Comparison of ENCODE assay signal across 20 cellular contexts in the genomic region with DNA sequence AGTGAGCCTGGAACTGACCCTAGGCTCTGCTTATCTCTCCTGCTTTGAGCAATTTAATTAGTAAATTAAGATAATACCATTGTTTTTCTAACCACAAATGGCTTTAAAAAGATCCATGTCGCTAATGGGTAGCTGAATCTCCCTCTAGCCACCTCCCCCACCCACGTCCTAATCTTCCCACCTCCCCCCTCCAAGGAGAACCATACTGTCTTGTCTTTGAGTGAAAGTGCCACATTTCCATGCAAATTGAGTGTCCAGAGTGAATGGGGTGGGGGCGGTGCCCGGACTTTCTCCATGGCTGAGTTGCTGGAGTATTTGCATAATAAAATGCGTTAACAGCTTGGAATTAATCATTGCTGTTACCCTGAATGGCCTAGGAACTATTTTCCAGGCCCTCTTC.
DNase-seq lines count a peak whose midpoint lies in the region; ATAC-seq and TF ChIP-seq lines count a peak whose summit lies in the region.
"Had no signal": no experiment of that assay in that cellular context is flagged by ENCODE, and none has a peak within 500 bp of the region (broad histone marks: within the 10 kb centered on the region; RNA-seq: fewer than 3 reads in every experiment).

No MANE protein-coding gene starts in this region.

- H3K4me3 Mint-ChIP-seq in GM23338 (no peak overlapping the region), WTC11 (no peak overlapping the region), glutamatergic neuron (ENCODE audit: unreplicated experiment) (no peak overlapping the region)
- H3K4me3 Mint-ChIP-seq: CD14-positive monocyte had no signal

- no peaks in the 10 kb centered on the region for H4K20me1 ChIP-seq in GM23338 (replicated peaks; ENCODE audit: insufficient read depth)

- peaks cover 4% of the 10 kb centered on the region; the same call in 1 of the 3 replicates for H3K36me3 Mint-ChIP-seq in GM23338 (ENCODE audit: low read depth)
- H3K36me3 Mint-ChIP-seq in WTC11 = peaks cover 12% of the 10 kb centered on the region
- H3K36me3 Mint-ChIP-seq in glutamatergic neuron (ENCODE audit: unreplicated experiment) = peaks cover 9% of the 10 kb centered on the region
- H3K36me3 Mint-ChIP-seq: CD14-positive monocyte had no signal

- H3K27me3 Mint-ChIP-seq in GM23338 (ENCODE audit: insufficient read depth, low read depth, poor library complexity) (peaks cover 8% of the 10 kb centered on the region), WTC11 (ENCODE audit: low read depth) (peaks cover 9% of the 10 kb centered on the region; the same call in 1 of the 2 replicates), glutamatergic neuron (ENCODE audit: unreplicated experiment) (no peaks in the 10 kb centered on the region)

- H3K36me3 ChIP-seq in GM23338 (ENCODE audit: insufficient read depth) = no peaks in the 10 kb centered on the region
- no peaks in the 10 kb centered on the region for H3K36me3 ChIP-seq in aorta (ENCODE audit: control insufficient read depth in 1 of 2, insufficient read depth in 2 of 2, low read length in 1 of 2)
- H3K36me3 ChIP-seq: SJCRH30 had no signal

- H3K9me3 ChIP-seq in aorta (ENCODE audit: control insufficient read depth, low read length) = no peaks in the 10 kb centered on the region
- H3K9me3 ChIP-seq: SJCRH30 had no signal

- intact Hi-C loops in aorta (cut with DNase I) = no loop called here

- H3K27ac ChIP-seq in GM23338 (ENCODE audit: low read depth) (peak overlapping the region; percentile 2; the same call in 1 of the 2 replicates), aorta (ENCODE audit: low read depth in 1 of 2, low read length in 2 of 2) (no peak overlapping the region), coronary artery (no peak overlapping the region)
- H3K27ac ChIP-seq: SJCRH30 had no signal

- in situ Hi-C loops in KBM-7 (cut with MboI; ENCODE audit: low pct_unique_long_range_greater_than_20kb, low sequenced_read_pairs) = no loop called here

- peaks cover 20% of the 10 kb centered on the region for H3K4me1 Mint-ChIP-seq in GM23338
- H3K4me1 Mint-ChIP-seq in WTC11 = peaks cover 21% of the 10 kb centered on the region
- H3K4me1 Mint-ChIP-seq in glutamatergic neuron (ENCODE audit: low read depth, unreplicated experiment) = peaks cover 5% of the 10 kb centered on the region

- no peaks in the 10 kb centered on the region for H3K9me2 ChIP-seq in GM23338 (ENCODE audit: insufficient read depth)

- no peak for TF ChIP-seq CTCF in GM23338 (conservative IDR thresholded peaks at IDR 0.05; ENCODE audit: low read depth in 2 of 2)
- TF ChIP-seq CTCF in WTC11 (IDR thresholded peaks at IDR 0.05) = no peak
- TF ChIP-seq CTCF in glutamatergic neuron (IDR thresholded peaks at IDR 0.05; ENCODE audit: partially characterized antibody, unreplicated experiment) = no peak
- TF ChIP-seq CTCF in coronary artery (IDR thresholded peaks at IDR 0.05) = no peak

- no peak for DNase-seq in GM23338 (ENCODE audit: low spot score)
- DNase-seq in NCI-H1048 (lab: John Stamatoyannopoulos, UW) = peak; percentile 61
- DNase-seq in WTC11 (ENCODE audit: low spot score) = no peak
- DNase-seq in iPS-NIHi11 (ENCODE audit: low spot score) = peak; percentile 29
- DNase-seq in KBM-7 = no peak
- DNase-seq in glutamatergic neuron = no peak
- DNase-seq in aorta = no peak
- DNase-seq in coronary artery (ENCODE audit: low spot score) = no peak
- DNase-seq: DMS53, GF-D8, NCI-H1092 treated with DMSO at 0.1 percent for 48 hours, NCI-H1436 treated with DMSO at 0.1 percent for 48 hours, NCI-H2029, NCI-H345, NCI-H524 treated with DMSO at 0.1 percent for 48 hours, SJCRH30 had no signal

- no peaks in the 10 kb centered on the region for H3K79me2 ChIP-seq in GM23338 (replicated peaks; ENCODE audit: insufficient read depth)

- POLR2A ChIA-PET in WTC11 (lab: Charles Lee) = no interaction called here

- CTCF ChIA-PET in WTC11 (lab: Charles Lee) = interaction anchor here (1.0 kb wide), 1 partner anchor 16 kb away, joined by 4 read pairs; no protein-coding TSS in a partner anchor

- H3K4me1 ChIP-seq in GM23338 (ENCODE audit: insufficient read depth) (peaks cover 33% of the 10 kb centered on the region), aorta (ENCODE audit: control insufficient read depth in 1 of 2, insufficient read depth in 2 of 2, low read length in 2 of 2) (no peaks in the 10 kb centered on the region)

- ATAC-seq in GM23338 (peak; percentile 82), WTC11 (peak; percentile 69), aorta (ENCODE audit: low FRiP score) (no peak)
- ATAC-seq: HepG2, K562, Panc1 had no signal

- H3F3A ChIP-seq in GM23338 (replicated peaks; ENCODE audit: low read depth) = no peaks in the 10 kb centered on the region

- H3K9me3 Mint-ChIP-seq in GM23338 (peaks cover 3% of the 10 kb centered on the region; the same call in 2 of the 3 replicates), WTC11 (peaks cover 11% of the 10 kb centered on the region), glutamatergic neuron (ENCODE audit: unreplicated experiment) (peaks cover 9% of the 10 kb centered on the region)

- no peak overlapping the region for H3K27ac Mint-ChIP-seq in GM23338
- no peak overlapping the region for H3K27ac Mint-ChIP-seq in WTC11
- H3K27ac Mint-ChIP-seq in glutamatergic neuron (ENCODE audit: unreplicated experiment) = no peak overlapping the region
- H3K27ac Mint-ChIP-seq: CD14-positive monocyte had no signal

- peak overlapping the region; percentile 58 for H3K4me2 ChIP-seq in GM23338

- H3K4me3 ChIP-seq in GM23338 (0 out of 2 replicates have a peak overlapping the region, but pooled peaks have one; percentile 10), aorta (ENCODE audit: low read length in 2 of 2) (no peak overlapping the region), coronary artery (no peak overlapping the region)
- H3K4me3 ChIP-seq: K562, SJCRH30 had no signal

- H3K27me3 ChIP-seq in GM23338 (ENCODE audit: insufficient read depth) (no peaks in the 10 kb centered on the region), aorta (ENCODE audit: control insufficient read depth in 1 of 2, insufficient read depth in 2 of 2, low read length in 1 of 2) (no peaks in the 10 kb centered on the region)
- H3K27me3 ChIP-seq: SJCRH30 had no signal

- 81 to 83% methylated on average over 5 of the region's 5 CpGs for WGBS in aorta, 2 donors

- H2AFZ ChIP-seq in GM23338 = peak overlapping the region; percentile 25; the same call in 1 of the 2 replicates

TF ChIP-seq in WTC11, 78 proteins besides CTCF, POLR2A, EP300 and RAD21 (continues in another document):
- TF ChIP-seq ZNF425 (CRISPR knock-in tag; conservative IDR thresholded peaks at IDR 0.05) = no peak
- TF ChIP-seq RELA (CRISPR knock-in tag; IDR thresholded peaks at IDR 0.05; ENCODE audit: borderline replicate concordance) = no peak
- TF ChIP-seq ZNF396 (CRISPR knock-in tag; IDR thresholded peaks at IDR 0.05; ENCODE audit: borderline replicate concordance) = no peak
- TF ChIP-seq FOXJ3 (CRISPR knock-in tag; IDR thresholded peaks at IDR 0.05; ENCODE audit: borderline replicate concordance) = no peak
- TF ChIP-seq ZNF281 (CRISPR knock-in tag; IDR thresholded peaks at IDR 0.05) = no peak
- TF ChIP-seq, protein P1, sequence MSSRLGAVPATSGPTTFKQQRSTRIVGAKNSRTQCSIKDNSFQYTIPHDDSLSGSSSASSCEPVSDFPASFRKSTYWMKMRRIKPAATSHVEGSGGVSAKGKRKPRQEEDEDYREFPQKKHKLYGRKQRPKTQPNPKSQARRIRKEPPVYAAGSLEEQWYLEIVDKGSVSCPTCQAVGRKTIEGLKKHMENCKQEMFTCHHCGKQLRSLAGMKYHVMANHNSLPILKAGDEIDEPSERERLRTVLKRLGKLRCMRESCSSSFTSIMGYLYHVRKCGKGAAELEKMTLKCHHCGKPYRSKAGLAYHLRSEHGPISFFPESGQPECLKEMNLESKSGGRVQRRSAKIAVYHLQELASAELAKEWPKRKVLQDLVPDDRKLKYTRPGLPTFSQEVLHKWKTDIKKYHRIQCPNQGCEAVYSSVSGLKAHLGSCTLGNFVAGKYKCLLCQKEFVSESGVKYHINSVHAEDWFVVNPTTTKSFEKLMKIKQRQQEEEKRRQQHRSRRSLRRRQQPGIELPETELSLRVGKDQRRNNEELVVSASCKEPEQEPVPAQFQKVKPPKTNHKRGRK (CRISPR knock-in tag; IDR thresholded peaks at IDR 0.05; ENCODE audit: borderline replicate concordance) = no peak

Comparison
In these comparisons a context has a peak if more than half of its experiments do, and no peak if none do; other contexts are left out.
1. DNase-seq: peak in NCI-H1048 (single experiment) and iPS-NIHi11 (single experiment); none in GM23338 (single experiment), WTC11 (single experiment), KBM-7 (single experiment), glutamatergic neuron (single experiment), aorta (0 of 2) and coronary artery (single experiment).